ENCODE assay signal across 17 cellular contexts in the genomic region with DNA sequence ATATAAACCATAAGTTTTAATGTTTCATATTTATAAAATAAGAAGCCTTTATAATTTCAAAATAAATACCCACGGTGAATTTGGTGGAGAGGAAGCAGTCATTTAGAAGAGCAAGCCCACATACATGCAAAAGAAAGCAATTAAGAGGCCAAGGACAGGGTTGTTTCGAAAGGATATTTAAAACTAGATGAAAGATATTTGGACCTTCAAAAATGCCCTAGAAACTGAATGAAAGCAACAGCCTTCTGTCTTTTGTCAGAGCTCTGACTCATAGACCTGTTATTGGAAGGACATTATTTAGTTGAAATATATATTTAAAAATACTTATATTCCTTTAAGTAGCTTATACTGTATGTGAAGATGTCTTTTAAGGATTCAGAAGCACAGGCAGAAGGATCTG. TPM values are rescaled to one million over a fixed set of nuclear protein-coding genes. Genes with fewer than 3 reads are reported as not detected.
DNase-seq lines count a peak whose midpoint lies in the region; FAIRE-seq and TF ChIP-seq lines count a peak whose summit lies in the region.
"Had no signal": no experiment of that assay in that cellular context is flagged by ENCODE, and none has a peak within 500 bp of the region (broad histone marks: within the 10 kb centered on the region; RNA-seq: fewer than 3 reads in every experiment).

No MANE protein-coding gene starts in this region.

- no peak for TF ChIP-seq POLR2A in endothelial cell of umbilical vein (IDR thresholded peaks at IDR 0.05; ENCODE audit: low read depth, low read length)
- TF ChIP-seq POLR2A in spleen (IDR thresholded peaks at IDR 0.05) = no peak

- no peak for TF ChIP-seq CTCF in GM06990 (IDR thresholded peaks at IDR 0.05; ENCODE audit: insufficient read depth, low read length, poor library complexity, severe bottlenecking)
- no peak for TF ChIP-seq CTCF in OCI-LY3 (IDR thresholded peaks at IDR 0.05; ENCODE audit: low read depth, low read length)
- TF ChIP-seq CTCF in endothelial cell of umbilical vein (IDR thresholded peaks at IDR 0.05; ENCODE audit: extremely low read depth in 1 of 2, insufficient read depth in 1 of 2, low read depth in 1 of 2, low read length in 2 of 2) = no peak
- TF ChIP-seq CTCF in spleen (IDR thresholded peaks at IDR 0.05 in 8 of 11, conservative IDR thresholded peaks at IDR 0.05 in 3 of 11) = no peak
- TF ChIP-seq CTCF in MCF 10A (IDR thresholded peaks at IDR 0.05; ENCODE audit: unreplicated experiment) = no peak

- BruUV-seq in endothelial cell of umbilical vein (replicated peaks; lab: Mats Ljungman, UMichigan) = no TSS peak
- no TSS peak for BruUV-seq in MCF 10A (replicated peaks; lab: Mats Ljungman, UMichigan)

- H3K4me3 ChIP-seq in GM06990 (replicated peaks; ENCODE audit: low read depth, low read length) (no peak overlapping the region), OCI-LY3 (ENCODE audit: low read length) (no peak overlapping the region), endothelial cell of umbilical vein (replicated peaks in 1 of 3; ENCODE audit: insufficient read depth in 1 of 3, low read depth in 1 of 3, low read length in 3 of 3) (no peak overlapping the region), spleen (no peak overlapping the region)
- H3K4me3 ChIP-seq: breast epithelium, right atrium auricular region, upper lobe of right lung had no signal

- H3K9ac ChIP-seq in OCI-LY3 (ENCODE audit: low read length) (no peak overlapping the region), endothelial cell of umbilical vein (replicated peaks; ENCODE audit: extremely low read depth, insufficient read depth, low read length) (no peak overlapping the region)

- peak overlapping the region; percentile 31; the same call in 1 of the 2 replicates for H3K4me2 ChIP-seq in OCI-LY3 (ENCODE audit: low read length)
- H3K4me2 ChIP-seq in endothelial cell of umbilical vein (ENCODE audit: insufficient read depth, low read length) = no peak overlapping the region

- H3K36me3 Mint-ChIP-seq in MCF 10A (ENCODE audit: insufficient read depth, unreplicated experiment) = no peaks in the 10 kb centered on the region
- H3K36me3 Mint-ChIP-seq: activated naive CD8-positive, alpha-beta T cell treated with anti-CD3 and anti-CD28 coated beads, Interleukin-2, amount 10 ng/mL, durations not matched to agents 7 days and 5 days; T-cell had no signal

- H3K27ac Mint-ChIP-seq in MCF 10A (ENCODE audit: low read depth, unreplicated experiment) = no peak overlapping the region
- H3K27ac Mint-ChIP-seq: activated naive CD8-positive, alpha-beta T cell treated with anti-CD3 and anti-CD28 coated beads, Interleukin-2, amount 10 ng/mL, durations not matched to agents 7 days and 5 days; stimulated activated naive CD8-positive, alpha-beta T cell treated with anti-CD3 and anti-CD28 coated beads, Interleukin-15, amount 100 ng/mL, for 72 hours; T-cell had no signal

- DNase-seq in GM06990 (ENCODE audit: extremely low read depth, insufficient read length) (peak; percentile 9), endothelial cell of umbilical vein (ENCODE audit: low read depth, low spot score) (no peak), spleen (no peak), NCI-H2029 (lab: John Stamatoyannopoulos, UW) (no peak), MCF 10A (ENCODE audit: unreplicated experiment) (no peak), COLO829 (ENCODE audit: low spot score) (no peak)
- DNase-seq: activated naive CD8-positive, alpha-beta T cell treated with anti-CD3 and anti-CD28 coated beads, Interleukin-2, amount 10 ng/mL, durations not matched to agents 7 days and 5 days; NCI-H1417 treated with DMSO at 0.1 percent for 48 hours; nucleus accumbens; RPMI8226; stimulated activated naive CD8-positive, alpha-beta T cell treated with anti-CD3 and anti-CD28 coated beads, Interleukin-15, amount 100 ng/mL, for 72 hours; T-cell; upper lobe of right lung had no signal

- H2AFZ ChIP-seq in OCI-LY3 (ENCODE audit: low read depth, low read length) (no peak overlapping the region), endothelial cell of umbilical vein (ENCODE audit: low read depth, low read length) (no peak overlapping the region)

- H4K20me1 ChIP-seq in OCI-LY3 (ENCODE audit: insufficient read depth, low read length) (no peaks in the 10 kb centered on the region), endothelial cell of umbilical vein (replicated peaks; ENCODE audit: control insufficient read depth, extremely low read depth, insufficient read depth, low read length) (no peaks in the 10 kb centered on the region)

- POLR2A ChIA-PET in endothelial cell of umbilical vein (lab: Charles Lee) = no interaction called here
- POLR2A ChIA-PET in MCF 10A (lab: Yijun Ruan, JAX) = interaction anchor here (1.1 to 1.4 kb wide), 3 partner anchors 20 to 48 kb away, joined by 3 to 4 read pairs (median 3); no protein-coding TSS in a partner anchor

- H3K36me3 ChIP-seq in GM06990 (ENCODE audit: control insufficient read depth, insufficient read depth, low read length) (no peaks in the 10 kb centered on the region), OCI-LY3 (replicated peaks; ENCODE audit: low read depth, low read length) (no peaks in the 10 kb centered on the region), endothelial cell of umbilical vein (ENCODE audit: control insufficient read depth in 2 of 2, extremely low read depth in 1 of 2, insufficient read depth in 2 of 2, low read length in 2 of 2) (no peaks in the 10 kb centered on the region), spleen (no peaks in the 10 kb centered on the region)
- H3K36me3 ChIP-seq: breast epithelium, right atrium auricular region, upper lobe of right lung had no signal

- no peaks in the 10 kb centered on the region for H3K9me3 Mint-ChIP-seq in MCF 10A (ENCODE audit: unreplicated experiment)
- H3K9me3 Mint-ChIP-seq: activated naive CD8-positive, alpha-beta T cell treated with anti-CD3 and anti-CD28 coated beads, Interleukin-2, amount 10 ng/mL, durations not matched to agents 7 days and 5 days; dendritic cell treated with granulocyte-macrophage colony-stimulating factor and Interleukin-4, amounts not matched to agents 40 ng/mL and 50 ng/mL, for 4 days; stimulated activated naive CD8-positive, alpha-beta T cell treated with anti-CD3 and anti-CD28 coated beads, Interleukin-15, amount 100 ng/mL, for 72 hours; T-cell had no signal

- WGBS in spleen, 5 donors = 15 to 47% (median 23%) methylated on average over 2 of the region's 2 CpGs

- peak; percentile 18 for FAIRE-seq in endothelial cell of umbilical vein (lab: Jason Lieb, UNC)

- H3K4me1 Mint-ChIP-seq in MCF 10A (ENCODE audit: insufficient read depth, unreplicated experiment) = no peaks in the 10 kb centered on the region
- H3K4me1 Mint-ChIP-seq: stimulated activated naive CD8-positive, alpha-beta T cell treated with anti-CD3 and anti-CD28 coated beads, Interleukin-15, amount 100 ng/mL, for 72 hours; T-cell had no signal

- H3K9me1 ChIP-seq in endothelial cell of umbilical vein (replicated peaks; ENCODE audit: control insufficient read depth, extremely low read depth, insufficient read depth, low read length) = no peaks in the 10 kb centered on the region

- H3K79me2 ChIP-seq in OCI-LY3 (ENCODE audit: low read length) (no peaks in the 10 kb centered on the region), endothelial cell of umbilical vein (ENCODE audit: control insufficient read depth, insufficient read depth, low read length) (no peaks in the 10 kb centered on the region)

- H3K27ac ChIP-seq in OCI-LY3 (ENCODE audit: low read length) (no peak overlapping the region), endothelial cell of umbilical vein (ENCODE audit: insufficient read depth, low read depth, low read length) (no peak overlapping the region), spleen (peak overlapping the region in 7 of 8 donors; percentile 27 to 84 (median 68))
- H3K27ac ChIP-seq: breast epithelium, right atrium auricular region, upper lobe of right lung had no signal

- dilution Hi-C loops in endothelial cell of umbilical vein (cut with MboI; ENCODE audit: extremely low pct_ligation_motif_present, low sequenced_read_pairs) = no loop called here

- intact Hi-C loops in endothelial cell of umbilical vein (cut with micrococcal nuclease) = no loop called here
- intact Hi-C loops in spleen (cut with DNase I; ENCODE audit: low total_unique reads) = no loop called here
- intact Hi-C loops in MCF 10A (cut with micrococcal nuclease) = no loop called here

- no peaks in the 10 kb centered on the region for H3K9me3 ChIP-seq in OCI-LY3 (ENCODE audit: insufficient read depth, low read length)
- H3K9me3 ChIP-seq in endothelial cell of umbilical vein (replicated peaks; ENCODE audit: control insufficient read depth, insufficient read depth, low read length) = no peaks in the 10 kb centered on the region
- H3K9me3 ChIP-seq in spleen = no peaks in the 10 kb centered on the region
- H3K9me3 ChIP-seq: breast epithelium, right atrium auricular region, upper lobe of right lung had no signal

- peaks cover 12% of the 10 kb centered on the region for H3K4me1 ChIP-seq in OCI-LY3 (ENCODE audit: low read length)
- no peaks in the 10 kb centered on the region for H3K4me1 ChIP-seq in endothelial cell of umbilical vein (ENCODE audit: control insufficient read depth, extremely low read depth, insufficient read depth, low read length)
- peaks cover 0 to 57% (median 24%) of the 10 kb centered on the region in 6 donors for H3K4me1 ChIP-seq in spleen
- H3K4me1 ChIP-seq: breast epithelium, right atrium auricular region had no signal

- CTCF ChIA-PET in endothelial cell of umbilical vein (lab: Charles Lee) (interaction anchor here (1.5 to 2.8 kb wide), 3 partner anchors 50 to 117 kb away, joined by 3 to 11 read pairs (median 4); no protein-coding TSS in a partner anchor), MCF 10A (lab: Yijun Ruan, JAX) (interaction anchor here (0.8 to 1.9 kb wide), 3 partner anchors 12 to 118 kb away, joined by 4 to 8 read pairs (median 5); no protein-coding TSS in a partner anchor)

- H3K27me3 ChIP-seq in GM06990 (replicated peaks; ENCODE audit: control insufficient read depth, insufficient read depth, low read length) (no peaks in the 10 kb centered on the region; the same call in 1 of the 2 replicates), OCI-LY3 (ENCODE audit: low read depth, low read length) (peaks cover 4% of the 10 kb centered on the region; the same call in 1 of the 2 replicates), endothelial cell of umbilical vein (ENCODE audit: control insufficient read depth in 2 of 2, insufficient read depth in 2 of 2, low read length in 2 of 2) (peaks cover 0 to 5% of the 10 kb centered on the region in 2 experiments), spleen (replicated peaks in 1 of 7) (no peaks in the 10 kb centered on the region)
- H3K27me3 ChIP-seq: breast epithelium, right atrium auricular region, upper lobe of right lung had no signal

- H3K4me3 Mint-ChIP-seq in MCF 10A (ENCODE audit: unreplicated experiment) = no peak overlapping the region
- H3K4me3 Mint-ChIP-seq: activated naive CD8-positive, alpha-beta T cell treated with anti-CD3 and anti-CD28 coated beads, Interleukin-2, amount 10 ng/mL, durations not matched to agents 7 days and 5 days; dendritic cell treated with granulocyte-macrophage colony-stimulating factor and Interleukin-4, amounts not matched to agents 40 ng/mL and 50 ng/mL, for 4 days; stimulated activated naive CD8-positive, alpha-beta T cell treated with anti-CD3 and anti-CD28 coated beads, Interleukin-15, amount 100 ng/mL, for 72 hours; T-cell had no signal

- no peaks in the 10 kb centered on the region for H3K27me3 Mint-ChIP-seq in MCF 10A (ENCODE audit: insufficient read depth, unreplicated experiment)
- H3K27me3 Mint-ChIP-seq: activated naive CD8-positive, alpha-beta T cell treated with anti-CD3 and anti-CD28 coated beads, Interleukin-2, amount 10 ng/mL, durations not matched to agents 7 days and 5 days; dendritic cell treated with granulocyte-macrophage colony-stimulating factor and Interleukin-4, amounts not matched to agents 40 ng/mL and 50 ng/mL, for 4 days; stimulated activated naive CD8-positive, alpha-beta T cell treated with anti-CD3 and anti-CD28 coated beads, Interleukin-15, amount 100 ng/mL, for 72 hours; T-cell had no signal

RNA-seq across cellular contexts. Expression of a gene that starts 8.6 kb away (rescaled TPM):
- total RNA-seq in endothelial cell of umbilical vein = 116 and 121 TPM in 2 replicates
- polyA plus RNA-seq in endothelial cell of umbilical vein = 44.0 and 53.8 TPM in 2 replicates
- 70.4 and 82.4 TPM in 2 replicates for polyA plus RNA-seq in endothelial cell of umbilical vein (2011; cell fraction: cytosol; rRNA removed)
- 27.5 and 35.8 TPM in 2 replicates for polyA plus RNA-seq in endothelial cell of umbilical vein (2011; cell fraction: nucleus; rRNA removed)
- polyA plus RNA-seq in endothelial cell of umbilical vein (2012) = 130 and 154 TPM in 2 replicates
- polyA minus RNA-seq in endothelial cell of umbilical vein = 38.5 and 44.6 TPM in 2 replicates
- 29.7 TPM for polyA minus RNA-seq in endothelial cell of umbilical vein (2011; cell fraction: cytosol; rRNA and poly(A)+ RNA removed)
- polyA minus RNA-seq in endothelial cell of umbilical vein (2011; cell fraction: nucleus; rRNA and poly(A)+ RNA removed) = 28.8 and 38.9 TPM in 2 replicates
- total RNA-seq in spleen = 100 to 1,000 TPM in 5 of 7 donors, 10 to 100 TPM in 2; 88.5 to 247 (median 121) TPM
- 10 to 100 TPM; 28.5 to 50.6 (median 45.2) TPM for polyA plus RNA-seq in spleen
- total RNA-seq in MCF 10A (2022) = 63.9 and 67.6 TPM in 2 replicates

Comparison
In these comparisons a context has a peak if more than half of its experiments do, and no peak if none do; other contexts are left out.
1. H3K27ac ChIP-seq: peak in spleen (7 of 8); none in OCI-LY3 (single experiment) and endothelial cell of umbilical vein (single experiment).